In the genomic region with DNA sequence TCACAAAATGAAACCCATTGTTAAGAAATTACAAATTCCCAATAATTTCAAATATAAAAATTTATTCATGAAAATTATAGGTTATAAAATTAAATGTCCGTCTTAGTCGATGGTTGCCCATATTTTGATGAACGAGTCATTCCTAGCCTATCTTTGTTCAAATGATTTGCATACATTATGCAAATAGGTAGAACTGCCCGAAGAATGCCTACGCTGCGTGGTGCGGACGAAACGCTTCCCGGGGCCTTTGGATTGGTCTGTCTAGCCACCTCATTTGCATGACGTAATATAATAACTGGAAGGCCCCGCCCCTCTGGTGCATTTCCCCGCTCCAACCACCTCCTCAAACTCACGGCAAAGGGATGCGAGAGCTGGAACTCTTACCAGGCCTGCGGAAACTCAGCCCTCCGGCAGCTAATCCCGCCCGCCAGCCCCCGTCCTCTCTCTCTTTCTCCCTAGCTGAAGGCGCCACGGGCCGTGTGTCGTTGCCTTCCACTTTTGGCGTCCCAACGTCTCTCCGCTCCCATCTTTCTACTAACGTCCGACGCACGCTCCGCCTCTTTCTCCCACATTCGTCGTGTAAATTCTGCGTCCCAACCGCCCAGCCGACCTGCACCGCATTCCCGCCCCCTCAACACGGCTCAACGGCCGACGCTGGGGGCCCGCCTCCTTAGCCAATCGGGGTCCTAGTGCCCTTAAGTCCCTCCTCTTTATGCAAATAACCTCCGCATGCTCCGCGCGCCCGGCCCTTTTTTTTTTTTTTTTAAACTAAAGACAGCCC, we compare ENCODE assay signal across 8 cellular contexts. TPM values are rescaled to one million over a fixed set of nuclear protein-coding genes. Genes with fewer than 3 reads are reported as not detected.
A peak's percentile ranks its signal among the peaks of the same experiment; 100 is the strongest.
DNase-seq lines count a peak whose midpoint lies in the region; FAIRE-seq and TF ChIP-seq lines count a peak whose summit lies in the region.

No MANE protein-coding gene starts in this region.

- H3K4me2 ChIP-seq in MM.1S (ENCODE audit: low read depth, low read length) = peak overlapping the region; percentile 66

- DNase-seq in HCEC 1CT = peak; percentile 100
- DNase-seq in MM.1S = peak; percentile 98
- DNase-seq in SHP77 treated with DMSO at 0.1 percent for 48 hours (lab: John Stamatoyannopoulos, UW) = peak; percentile 96
- DNase-seq in activated gamma-delta T cell treated with Interleukin-2 at 50 U/mL for 16 hours = peak; percentile 96
- peak; percentile 100 for DNase-seq in fibroblast of villous mesenchyme (ENCODE audit: low read depth)
- DNase-seq in nephron progenitor cell = peak; percentile 94

- no peaks in the 10 kb centered on the region for H3K9me3 ChIP-seq in MM.1S (replicated peaks; ENCODE audit: insufficient read depth, low read length)

- H4K20me1 ChIP-seq in MM.1S (ENCODE audit: insufficient read depth, low read length) = no peaks in the 10 kb centered on the region

- H3F3A ChIP-seq in MM.1S (ENCODE audit: insufficient read depth, low read length) = peaks cover 8% of the 10 kb centered on the region; the same call in 1 of the 2 replicates

- peak overlapping the region; percentile 95 for H3K4me3 Mint-ChIP-seq in nephron progenitor cell
- peak overlapping the region; percentile 91 for H3K4me3 Mint-ChIP-seq in stimulated activated naive CD8-positive, alpha-beta T cell treated with anti-CD3 and anti-CD28 coated beads, Interleukin-15, Interleukin-2, amounts not matched to agents 100 ng/mL and 50 ng/mL, for 24 hours

- H3K27me3 ChIP-seq in MM.1S (replicated peaks; ENCODE audit: insufficient read depth, low read length) = no peaks in the 10 kb centered on the region

- H3K4me3 ChIP-seq in MM.1S (ENCODE audit: low read length) = peak overlapping the region; percentile 72
- peak overlapping the region; percentile 77 for H3K4me3 ChIP-seq in fibroblast of villous mesenchyme (ENCODE audit: low read depth, low read length)

- H3K36me3 ChIP-seq in MM.1S (replicated peaks; ENCODE audit: insufficient read depth, low read length) = peaks cover 3% of the 10 kb centered on the region; the same call in 1 of the 2 replicates

- peaks cover 44% of the 10 kb centered on the region for H3K79me2 ChIP-seq in MM.1S (ENCODE audit: low read length)

- H3K27ac ChIP-seq in MM.1S (ENCODE audit: low read length) = peak overlapping the region; percentile 99

- TF ChIP-seq CTCF in MM.1S (IDR thresholded peaks at IDR 0.05; ENCODE audit: low read length) = no peak
- TF ChIP-seq CTCF in fibroblast of villous mesenchyme (IDR thresholded peaks at IDR 0.05; ENCODE audit: insufficient read depth, low read depth, low read length) = no peak
- no peak for TF ChIP-seq CTCF in nephron progenitor cell (IDR thresholded peaks at IDR 0.05)

- H3K4me1 Mint-ChIP-seq in nephron progenitor cell = peaks cover 53% of the 10 kb centered on the region
- H3K4me1 Mint-ChIP-seq in stimulated activated naive CD8-positive, alpha-beta T cell treated with anti-CD3 and anti-CD28 coated beads, Interleukin-15, Interleukin-2, amounts not matched to agents 100 ng/mL and 50 ng/mL, for 24 hours (ENCODE audit: low read depth) = peaks cover 58% of the 10 kb centered on the region

- H3K36me3 Mint-ChIP-seq in nephron progenitor cell (ENCODE audit: low read depth) = peaks cover 27% of the 10 kb centered on the region
- peaks cover 53% of the 10 kb centered on the region for H3K36me3 Mint-ChIP-seq in stimulated activated naive CD8-positive, alpha-beta T cell treated with anti-CD3 and anti-CD28 coated beads, Interleukin-15, Interleukin-2, amounts not matched to agents 100 ng/mL and 50 ng/mL, for 24 hours (ENCODE audit: low read depth)

- peak overlapping the region; percentile 100 for H3K27ac Mint-ChIP-seq in nephron progenitor cell
- H3K27ac Mint-ChIP-seq in stimulated activated naive CD8-positive, alpha-beta T cell treated with anti-CD3 and anti-CD28 coated beads, Interleukin-15, Interleukin-2, amounts not matched to agents 100 ng/mL and 50 ng/mL, for 24 hours = peak overlapping the region; percentile 99

- H3K9ac ChIP-seq in MM.1S (ENCODE audit: low read length) = peak overlapping the region; percentile 91

- no peaks in the 10 kb centered on the region for H3K9me2 ChIP-seq in MM.1S (replicated peaks; ENCODE audit: insufficient read depth, low read length)

- H3K4me1 ChIP-seq in MM.1S (ENCODE audit: low read length) = peaks cover 9% of the 10 kb centered on the region

- peak overlapping the region; percentile 63 for H2AFZ ChIP-seq in MM.1S (ENCODE audit: low read length)

- no peaks in the 10 kb centered on the region for H3K27me3 Mint-ChIP-seq in nephron progenitor cell (ENCODE audit: low read depth, poor library complexity)
- H3K27me3 Mint-ChIP-seq in stimulated activated naive CD8-positive, alpha-beta T cell treated with anti-CD3 and anti-CD28 coated beads, Interleukin-15, Interleukin-2, amounts not matched to agents 100 ng/mL and 50 ng/mL, for 24 hours = no peaks in the 10 kb centered on the region

- FAIRE-seq in G401.6 (lab: Jason Lieb, UNC) = peak; percentile 99

- peaks cover 8% of the 10 kb centered on the region for H3K9me3 Mint-ChIP-seq in nephron progenitor cell
- no peaks in the 10 kb centered on the region for H3K9me3 Mint-ChIP-seq in stimulated activated naive CD8-positive, alpha-beta T cell treated with anti-CD3 and anti-CD28 coated beads, Interleukin-15, Interleukin-2, amounts not matched to agents 100 ng/mL and 50 ng/mL, for 24 hours

RNA-seq across cellular contexts. Expression of a gene that starts 0.5 kb away (rescaled TPM):
- 75.4 and 84.2 TPM in 2 replicates for total RNA-seq in fibroblast of villous mesenchyme

RNA-seq across cellular contexts. Expression of a gene that starts 5.0 kb away (rescaled TPM):
- total RNA-seq in fibroblast of villous mesenchyme = not detected in 2 replicates

RNA-seq across cellular contexts. Expression of a gene that starts 27.2 kb away (rescaled TPM):
- not detected in 2 replicates for total RNA-seq in fibroblast of villous mesenchyme

RNA-seq across cellular contexts. Expression of a gene that starts 32.5 kb away (rescaled TPM):
- 123 and 166 TPM in 2 replicates for total RNA-seq in fibroblast of villous mesenchyme

RNA-seq across cellular contexts. Expression of a gene that starts 33.9 kb away (rescaled TPM):
- total RNA-seq in fibroblast of villous mesenchyme = not detected in 2 replicates

Comparison
In these comparisons a context has a peak if more than half of its experiments do, and no peak if none do; other contexts are left out.
1. Peak in every context shown above with its lines: DNase-seq, H3K4me3 ChIP-seq and H3K27ac ChIP-seq.